Comparison of ENCODE assay signal across 2 cellular contexts in genomic region chr10:230758-231157, GRCh38.
TF ChIP-seq lines count a peak whose summit lies in the region.

No MANE protein-coding gene starts in this region.

TF ChIP-seq in IMR-90, 13 proteins besides CTCF, POLR2A, EP300 and RAD21 (continued from another document):
- TF ChIP-seq, protein P1, sequence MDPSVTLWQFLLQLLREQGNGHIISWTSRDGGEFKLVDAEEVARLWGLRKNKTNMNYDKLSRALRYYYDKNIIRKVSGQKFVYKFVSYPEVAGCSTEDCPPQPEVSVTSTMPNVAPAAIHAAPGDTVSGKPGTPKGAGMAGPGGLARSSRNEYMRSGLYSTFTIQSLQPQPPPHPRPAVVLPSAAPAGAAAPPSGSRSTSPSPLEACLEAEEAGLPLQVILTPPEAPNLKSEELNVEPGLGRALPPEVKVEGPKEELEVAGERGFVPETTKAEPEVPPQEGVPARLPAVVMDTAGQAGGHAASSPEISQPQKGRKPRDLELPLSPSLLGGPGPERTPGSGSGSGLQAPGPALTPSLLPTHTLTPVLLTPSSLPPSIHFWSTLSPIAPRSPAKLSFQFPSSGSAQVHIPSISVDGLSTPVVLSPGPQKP (IDR thresholded peaks at IDR 0.05; ENCODE audit: borderline replicate concordance, low read depth, low read length), result no peak
- TF ChIP-seq RFX5 (IDR thresholded peaks at IDR 0.05; ENCODE audit: low read depth, low read length) (no peak), RCOR1 (IDR thresholded peaks at IDR 0.05; ENCODE audit: insufficient replicate concordance, low read length) (no peak), SMC3 (IDR thresholded peaks at IDR 0.05; ENCODE audit: low read depth, low read length) (no peak), MAFK (IDR thresholded peaks at IDR 0.05; ENCODE audit: low read depth, low read length) (no peak), NFE2L2 (IDR thresholded peaks at IDR 0.05; ENCODE audit: low read depth, low read length) (no peak), MAZ (IDR thresholded peaks at IDR 0.05; ENCODE audit: borderline replicate concordance, low read depth, low read length) (no peak), CHD1 (IDR thresholded peaks at IDR 0.05; ENCODE audit: low read depth, low read length) (no peak), BHLHE40 (IDR thresholded peaks at IDR 0.05; ENCODE audit: low read depth, low read length) (no peak)
- TF ChIP-seq, protein P2, sequence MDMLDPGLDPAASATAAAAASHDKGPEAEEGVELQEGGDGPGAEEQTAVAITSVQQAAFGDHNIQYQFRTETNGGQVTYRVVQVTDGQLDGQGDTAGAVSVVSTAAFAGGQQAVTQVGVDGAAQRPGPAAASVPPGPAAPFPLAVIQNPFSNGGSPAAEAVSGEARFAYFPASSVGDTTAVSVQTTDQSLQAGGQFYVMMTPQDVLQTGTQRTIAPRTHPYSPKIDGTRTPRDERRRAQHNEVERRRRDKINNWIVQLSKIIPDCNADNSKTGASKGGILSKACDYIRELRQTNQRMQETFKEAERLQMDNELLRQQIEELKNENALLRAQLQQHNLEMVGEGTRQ (IDR thresholded peaks at IDR 0.05; ENCODE audit: low read depth, low read length), result no peak

TF ChIP-seq in GM12878, 131 proteins besides CTCF, POLR2A, EP300 and RAD21 (continued from another document):
- TF ChIP-seq RUNX3 (IDR thresholded peaks at IDR 0.05; ENCODE audit: low read length) (no peak), EED (IDR thresholded peaks at IDR 0.05; ENCODE audit: low read depth) (no peak), TCF3 (IDR thresholded peaks at IDR 0.05; ENCODE audit: borderline replicate concordance, insufficient read depth, low read depth, low read length) (no peak), ZSCAN29 (IDR thresholded peaks at IDR 0.05) (no peak), ZNF24 (IDR thresholded peaks at IDR 0.05) (no peak), ZNF217 (IDR thresholded peaks at IDR 0.05) (no peak), STAT1 (conservative IDR thresholded peaks at IDR 0.05) (no peak), BCL11A (IDR thresholded peaks at IDR 0.05; ENCODE audit: low read depth, low read length) (no peak), ZNF622 (IDR thresholded peaks at IDR 0.05) (no peak), FOXM1 (IDR thresholded peaks at IDR 0.05; ENCODE audit: low read depth, low read length) (no peak), YY1 (IDR thresholded peaks at IDR 0.05; ENCODE audit: low read depth, low read length) (no peak), NFIC (IDR thresholded peaks at IDR 0.05; ENCODE audit: low read depth, low read length) (no peak)
- TF ChIP-seq, protein P3, sequence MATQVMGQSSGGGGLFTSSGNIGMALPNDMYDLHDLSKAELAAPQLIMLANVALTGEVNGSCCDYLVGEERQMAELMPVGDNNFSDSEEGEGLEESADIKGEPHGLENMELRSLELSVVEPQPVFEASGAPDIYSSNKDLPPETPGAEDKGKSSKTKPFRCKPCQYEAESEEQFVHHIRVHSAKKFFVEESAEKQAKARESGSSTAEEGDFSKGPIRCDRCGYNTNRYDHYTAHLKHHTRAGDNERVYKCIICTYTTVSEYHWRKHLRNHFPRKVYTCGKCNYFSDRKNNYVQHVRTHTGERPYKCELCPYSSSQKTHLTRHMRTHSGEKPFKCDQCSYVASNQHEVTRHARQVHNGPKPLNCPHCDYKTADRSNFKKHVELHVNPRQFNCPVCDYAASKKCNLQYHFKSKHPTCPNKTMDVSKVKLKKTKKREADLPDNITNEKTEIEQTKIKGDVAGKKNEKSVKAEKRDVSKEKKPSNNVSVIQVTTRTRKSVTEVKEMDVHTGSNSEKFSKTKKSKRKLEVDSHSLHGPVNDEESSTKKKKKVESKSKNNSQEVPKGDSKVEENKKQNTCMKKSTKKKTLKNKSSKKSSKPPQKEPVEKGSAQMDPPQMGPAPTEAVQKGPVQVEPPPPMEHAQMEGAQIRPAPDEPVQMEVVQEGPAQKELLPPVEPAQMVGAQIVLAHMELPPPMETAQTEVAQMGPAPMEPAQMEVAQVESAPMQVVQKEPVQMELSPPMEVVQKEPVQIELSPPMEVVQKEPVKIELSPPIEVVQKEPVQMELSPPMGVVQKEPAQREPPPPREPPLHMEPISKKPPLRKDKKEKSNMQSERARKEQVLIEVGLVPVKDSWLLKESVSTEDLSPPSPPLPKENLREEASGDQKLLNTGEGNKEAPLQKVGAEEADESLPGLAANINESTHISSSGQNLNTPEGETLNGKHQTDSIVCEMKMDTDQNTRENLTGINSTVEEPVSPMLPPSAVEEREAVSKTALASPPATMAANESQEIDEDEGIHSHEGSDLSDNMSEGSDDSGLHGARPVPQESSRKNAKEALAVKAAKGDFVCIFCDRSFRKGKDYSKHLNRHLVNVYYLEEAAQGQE (IDR thresholded peaks at IDR 0.05; ENCODE audit: low read depth, low read length), result no peak
- TF ChIP-seq, protein P4, sequence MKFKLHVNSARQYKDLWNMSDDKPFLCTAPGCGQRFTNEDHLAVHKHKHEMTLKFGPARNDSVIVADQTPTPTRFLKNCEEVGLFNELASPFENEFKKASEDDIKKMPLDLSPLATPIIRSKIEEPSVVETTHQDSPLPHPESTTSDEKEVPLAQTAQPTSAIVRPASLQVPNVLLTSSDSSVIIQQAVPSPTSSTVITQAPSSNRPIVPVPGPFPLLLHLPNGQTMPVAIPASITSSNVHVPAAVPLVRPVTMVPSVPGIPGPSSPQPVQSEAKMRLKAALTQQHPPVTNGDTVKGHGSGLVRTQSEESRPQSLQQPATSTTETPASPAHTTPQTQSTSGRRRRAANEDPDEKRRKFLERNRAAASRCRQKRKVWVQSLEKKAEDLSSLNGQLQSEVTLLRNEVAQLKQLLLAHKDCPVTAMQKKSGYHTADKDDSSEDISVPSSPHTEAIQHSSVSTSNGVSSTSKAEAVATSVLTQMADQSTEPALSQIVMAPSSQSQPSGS (IDR thresholded peaks at IDR 0.05; ENCODE audit: low read length), result no peak
